ENCODE assay signal across 11 cellular contexts in genomic region chr11:76803811-76804600, GRCh38. TPM values are rescaled to one million over a fixed set of nuclear protein-coding genes. Genes with fewer than 3 reads are reported as not detected.
DNase-seq lines count a peak whose midpoint lies in the region; ATAC-seq and TF ChIP-seq lines count a peak whose summit lies in the region.
"Had no signal": no experiment of that assay in that cellular context is flagged by ENCODE, and none has a peak within 500 bp of the region (broad histone marks: within the 10 kb centered on the region; RNA-seq: fewer than 3 reads in every experiment).

No MANE protein-coding gene starts in this region.

- POLR2A ChIA-PET in naive thymus-derived CD8-positive, alpha-beta T cell (lab: Charles Lee) = no interaction called here
- POLR2A ChIA-PET in WTC11 (lab: Charles Lee) = interaction anchor here (0.7 kb wide), 1 partner anchor 981 kb away, joined by 3 read pairs; no protein-coding TSS in a partner anchor

- H3K36me3 Mint-ChIP-seq in activated naive CD4-positive, alpha-beta T cell treated with anti-CD3 and anti-CD28 coated beads for 36 hours (ENCODE audit: low read depth) = no peaks in the 10 kb centered on the region
- H3K36me3 Mint-ChIP-seq in naive thymus-derived CD8-positive, alpha-beta T cell = no peaks in the 10 kb centered on the region
- H3K36me3 Mint-ChIP-seq in WTC11 = no peaks in the 10 kb centered on the region

- no peak overlapping the region for H3K27ac Mint-ChIP-seq in activated naive CD4-positive, alpha-beta T cell treated with anti-CD3 and anti-CD28 coated beads for 36 hours
- peak overlapping the region in 4 of 10 donors; percentile 20 to 79 (median 70) for H3K27ac Mint-ChIP-seq in naive thymus-derived CD8-positive, alpha-beta T cell
- H3K27ac Mint-ChIP-seq in stimulated activated naive CD8-positive, alpha-beta T cell treated with anti-CD3 and anti-CD28 coated beads, Interleukin-15, amount 100 ng/mL, for 72 hours = no peak overlapping the region
- no peak overlapping the region for H3K27ac Mint-ChIP-seq in WTC11

- DNase-seq in activated gamma-delta T cell treated with anti-CD3 and anti-CD28 coated beads, Interleukin-2, amount 50 U/mL, for 16 hours (ENCODE audit: low read depth) = peak; percentile 38
- DNase-seq in activated gamma-delta T cell (lab: John Stamatoyannopoulos, UW) = no peak
- peak; percentile 82 for DNase-seq in activated naive CD4-positive, alpha-beta T cell treated with anti-CD3 and anti-CD28 coated beads for 36 hours
- DNase-seq in naive thymus-derived CD8-positive, alpha-beta T cell = peak in 7 of 10 donors; percentile 51 to 72 (median 56)
- DNase-seq in stimulated activated naive CD8-positive, alpha-beta T cell treated with anti-CD3 and anti-CD28 coated beads, Interleukin-15, amount 100 ng/mL, for 72 hours = peak; percentile 62 to 80
- DNase-seq in WTC11 (ENCODE audit: low spot score) = no peak
- DNase-seq in NCI-H1092 treated with DMSO at 0.1 percent for 48 hours (lab: John Stamatoyannopoulos, UW) = no peak
- DNase-seq: KBM-7, NCI-H526 treated with DMSO at 0.1 percent for 48 hours, ovary had no signal

- no peaks in the 10 kb centered on the region for H3K9me3 Mint-ChIP-seq in activated naive CD4-positive, alpha-beta T cell treated with anti-CD3 and anti-CD28 coated beads for 36 hours
- no peaks in the 10 kb centered on the region for H3K9me3 Mint-ChIP-seq in naive thymus-derived CD8-positive, alpha-beta T cell
- H3K9me3 Mint-ChIP-seq in stimulated activated naive CD8-positive, alpha-beta T cell treated with anti-CD3 and anti-CD28 coated beads, Interleukin-15, amount 100 ng/mL, for 72 hours = no peaks in the 10 kb centered on the region
- H3K9me3 Mint-ChIP-seq in WTC11 = no peaks in the 10 kb centered on the region

- H3K27me3 Mint-ChIP-seq in activated naive CD4-positive, alpha-beta T cell treated with anti-CD3 and anti-CD28 coated beads for 36 hours (ENCODE audit: low read depth) = peaks cover 5% of the 10 kb centered on the region
- peaks cover 0 to 26% (median 0%) of the 10 kb centered on the region in 5 donors for H3K27me3 Mint-ChIP-seq in naive thymus-derived CD8-positive, alpha-beta T cell
- peaks cover 49% of the 10 kb centered on the region for H3K27me3 Mint-ChIP-seq in stimulated activated naive CD8-positive, alpha-beta T cell treated with anti-CD3 and anti-CD28 coated beads, Interleukin-15, amount 100 ng/mL, for 72 hours
- no peaks in the 10 kb centered on the region; the same call in 1 of the 2 replicates for H3K27me3 Mint-ChIP-seq in WTC11 (ENCODE audit: low read depth)

- peaks cover 24% of the 10 kb centered on the region for H3K4me1 Mint-ChIP-seq in activated naive CD4-positive, alpha-beta T cell treated with anti-CD3 and anti-CD28 coated beads for 36 hours (ENCODE audit: low read depth)
- peaks cover 14 to 34% (median 28%) of the 10 kb centered on the region in 4 donors for H3K4me1 Mint-ChIP-seq in naive thymus-derived CD8-positive, alpha-beta T cell
- H3K4me1 Mint-ChIP-seq in stimulated activated naive CD8-positive, alpha-beta T cell treated with anti-CD3 and anti-CD28 coated beads, Interleukin-15, amount 100 ng/mL, for 72 hours = peaks cover 57% of the 10 kb centered on the region
- peaks cover 17% of the 10 kb centered on the region for H3K4me1 Mint-ChIP-seq in WTC11

- intact Hi-C loops in activated naive CD4-positive, alpha-beta T cell treated with anti-CD3 and anti-CD28 coated beads for 36 hours (cut with micrococcal nuclease) = no loop called here

- peak; percentile 52 to 81 for ATAC-seq in naive thymus-derived CD8-positive, alpha-beta T cell
- peak; percentile 84 for ATAC-seq in stimulated activated naive CD8-positive, alpha-beta T cell treated with anti-CD3 and anti-CD28 coated beads, Interleukin-15, amount 100 ng/mL, for 72 hours
- ATAC-seq in WTC11 (no peak), GM21619 (IDR thresholded peaks at IDR 0.05; ENCODE audit: unreplicated experiment) (no peak)

- no peak for TF ChIP-seq CTCF in WTC11 (IDR thresholded peaks at IDR 0.05)

- CTCF ChIA-PET in activated naive CD4-positive, alpha-beta T cell treated with anti-CD3 and anti-CD28 coated beads for 36 hours (lab: Charles Lee) = interaction anchor here (0.6 to 9.5 kb wide), 4 partner anchors 69 to 243 kb away, joined by 3 to 82 read pairs (median 62); no protein-coding TSS in a partner anchor
- CTCF ChIA-PET in WTC11 (lab: Charles Lee) = interaction anchor here (0.6 to 7.0 kb wide), 4 partner anchors 69 to 693 kb away, joined by 3 to 135 read pairs (median 24); no protein-coding TSS in a partner anchor

- H3K4me3 Mint-ChIP-seq in activated naive CD4-positive, alpha-beta T cell treated with anti-CD3 and anti-CD28 coated beads for 36 hours = no peak overlapping the region
- H3K4me3 Mint-ChIP-seq in naive thymus-derived CD8-positive, alpha-beta T cell = peak overlapping the region in 7 of 10 donors; percentile 2 to 56 (median 15)
- H3K4me3 Mint-ChIP-seq in stimulated activated naive CD8-positive, alpha-beta T cell treated with anti-CD3 and anti-CD28 coated beads, Interleukin-15, amount 100 ng/mL, for 72 hours = peak overlapping the region; percentile 10 to 39
- no peak overlapping the region for H3K4me3 Mint-ChIP-seq in WTC11

TF ChIP-seq in WTC11, 78 proteins besides CTCF, POLR2A, EP300 and RAD21:
- no peak for TF ChIP-seq ERG (CRISPR knock-in tag; IDR thresholded peaks at IDR 0.05)
- no peak for TF ChIP-seq ZNF317 (CRISPR knock-in tag; IDR thresholded peaks at IDR 0.05; ENCODE audit: borderline replicate concordance, low read depth)
- no peak for TF ChIP-seq NFYB (CRISPR knock-in tag; conservative IDR thresholded peaks at IDR 0.05; ENCODE audit: low read depth)
- TF ChIP-seq CREB1 (CRISPR knock-in tag; IDR thresholded peaks at IDR 0.05) = no peak
- no peak for TF ChIP-seq ELF4 (CRISPR knock-in tag; IDR thresholded peaks at IDR 0.05; ENCODE audit: low read depth)
- TF ChIP-seq ZMAT4 (CRISPR knock-in tag; IDR thresholded peaks at IDR 0.05) = no peak
- no peak for TF ChIP-seq SMAD3 (CRISPR knock-in tag; IDR thresholded peaks at IDR 0.05; ENCODE audit: borderline replicate concordance)
- no peak for TF ChIP-seq IRF2 (CRISPR knock-in tag; IDR thresholded peaks at IDR 0.05; ENCODE audit: borderline replicate concordance, low read depth)
- no peak for TF ChIP-seq ZNF671 (CRISPR knock-in tag; IDR thresholded peaks at IDR 0.05)
- TF ChIP-seq USF2 (CRISPR knock-in tag; IDR thresholded peaks at IDR 0.05) = no peak
- TF ChIP-seq CDX4 (CRISPR knock-in tag; IDR thresholded peaks at IDR 0.05; ENCODE audit: borderline replicate concordance) = no peak
- TF ChIP-seq GTF2I (CRISPR knock-in tag; conservative IDR thresholded peaks at IDR 0.05) = no peak

RNA-seq across cellular contexts. Expression of gene TSKU, which starts 20.9 kb away (rescaled TPM):
- total RNA-seq in activated naive CD4-positive, alpha-beta T cell treated with anti-CD3 and anti-CD28 coated beads for 36 hours = under 1 TPM; 0.35 to 0.38 TPM
- not detected for total RNA-seq in naive thymus-derived CD8-positive, alpha-beta T cell
- polyA plus RNA-seq in naive thymus-derived CD8-positive, alpha-beta T cell = not detected
- 24.0 to 30.3 TPM (median 24.4 TPM) in 3 replicates for total RNA-seq in WTC11 (2021)

RNA-seq across cellular contexts. Expression of gene ACER3, which starts 56.7 kb away (rescaled TPM):
- total RNA-seq in activated naive CD4-positive, alpha-beta T cell treated with anti-CD3 and anti-CD28 coated beads for 36 hours = 10 to 100 TPM in 1 of 2 experiments, 1 to 10 TPM in 1; 7.6 to 10.0 TPM
- total RNA-seq in naive thymus-derived CD8-positive, alpha-beta T cell = 1 to 10 TPM; 6.4 to 7.8 TPM
- 1 to 10 TPM; 3.1 to 6.3 (median 3.5) TPM for polyA plus RNA-seq in naive thymus-derived CD8-positive, alpha-beta T cell
- 12.3 to 13.7 TPM (median 12.8 TPM) in 3 replicates for total RNA-seq in WTC11 (2021)

Comparison
In these comparisons a context has a peak if more than half of its experiments do, and no peak if none do; other contexts are left out.
1. DNase-seq: peak in activated gamma-delta T cell treated with anti-CD3 and anti-CD28 coated beads, Interleukin-2, amount 50 U/mL, for 16 hours (single experiment), activated naive CD4-positive, alpha-beta T cell treated with anti-CD3 and anti-CD28 coated beads for 36 hours (single experiment), naive thymus-derived CD8-positive, alpha-beta T cell (7 of 10) and stimulated activated naive CD8-positive, alpha-beta T cell treated with anti-CD3 and anti-CD28 coated beads, Interleukin-15, amount 100 ng/mL, for 72 hours (2 of 2); none in activated gamma-delta T cell (single experiment), WTC11 (single experiment) and NCI-H1092 treated with DMSO at 0.1 percent for 48 hours (single experiment).
2. H3K4me3 Mint-ChIP-seq: peak in naive thymus-derived CD8-positive, alpha-beta T cell (7 of 10) and stimulated activated naive CD8-positive, alpha-beta T cell treated with anti-CD3 and anti-CD28 coated beads, Interleukin-15, amount 100 ng/mL, for 72 hours (2 of 2); none in activated naive CD4-positive, alpha-beta T cell treated with anti-CD3 and anti-CD28 coated beads for 36 hours (single experiment) and WTC11 (single experiment).
3. ATAC-seq: peak in naive thymus-derived CD8-positive, alpha-beta T cell (2 of 2) and stimulated activated naive CD8-positive, alpha-beta T cell treated with anti-CD3 and anti-CD28 coated beads, Interleukin-15, amount 100 ng/mL, for 72 hours (single experiment); none in WTC11 (single experiment) and GM21619 (single experiment).
4. RNA of gene TSKU, which starts 20.9 kb away (total RNA-seq): 24.0 to 30.3 TPM in WTC11; 0.35 to 0.38 TPM in activated naive CD4-positive, alpha-beta T cell treated with anti-CD3 and anti-CD28 coated beads for 36 hours and not detected in naive thymus-derived CD8-positive, alpha-beta T cell; every median in the first group is over 10 times any median in the second.